ENCODE assay signal across 13 cellular contexts in the genomic region with DNA sequence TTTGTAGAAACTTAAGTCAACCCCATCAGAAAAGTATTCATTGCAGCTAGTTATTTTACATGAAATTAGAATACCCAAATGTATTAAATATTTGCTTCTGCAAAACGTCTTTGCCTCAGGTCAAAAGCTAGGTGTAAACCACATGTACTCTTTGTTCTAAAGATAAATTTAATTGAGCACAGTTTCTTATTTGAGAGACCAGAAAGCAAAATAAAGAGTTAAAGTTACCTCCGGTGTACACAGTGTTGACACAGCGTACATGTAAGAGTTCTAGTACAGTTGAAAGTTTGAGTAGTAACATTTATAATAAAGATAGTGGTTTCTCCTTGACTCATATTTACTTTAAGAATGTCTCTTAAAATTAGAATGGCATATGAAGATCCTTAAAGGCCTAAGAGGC. TPM values are rescaled to one million over a fixed set of nuclear protein-coding genes. Genes with fewer than 3 reads are reported as not detected.
DNase-seq lines count a peak whose midpoint lies in the region; ATAC-seq and TF ChIP-seq lines count a peak whose summit lies in the region.
"Had no signal": no experiment of that assay in that cellular context is flagged by ENCODE, and none has a peak within 500 bp of the region (broad histone marks: within the 10 kb centered on the region; RNA-seq: fewer than 3 reads in every experiment).

No MANE protein-coding gene starts in this region.

- WGBS in gastroesophageal sphincter (ENCODE audit: low coverage in 1 of 2), 2 donors, result 11 to 22% methylated on average over 3 of the region's 3 CpGs

- ATAC-seq in T-cell (replicated peaks in 1 of 4), result no peak
- no peak for ATAC-seq in gastroesophageal sphincter
- no peak for ATAC-seq in stimulated activated naive B cell treated with anti-CD40 and anti-IgM and Interleukin-4, amounts not matched to agents 10 μg/mL and 1 μg/mL and 100 μg/mL, for 72 hours (replicated peaks)
- ATAC-seq in GM21576 (IDR thresholded peaks at IDR 0.05; ENCODE audit: unreplicated experiment), result no peak
- no peak for ATAC-seq in activated CD4-positive, CD25-positive, alpha-beta regulatory T cell treated with anti-CD3 and anti-CD28 coated beads, Interleukin-2, amount 50 U/mL, for 24 hours

- no peaks in the 10 kb centered on the region for H3K36me3 Mint-ChIP-seq in T-cell
- H3K36me3 Mint-ChIP-seq in stimulated activated naive B cell treated with anti-CD40 and anti-IgM and Interleukin-4, amounts not matched to agents 10 μg/mL and 1 μg/mL and 100 μg/mL, for 72 hours, result peaks cover 0 to 5% of the 10 kb centered on the region in 2 donors

- H3K4me1 Mint-ChIP-seq in T-cell, result peaks cover 52 to 60% (median 60%) of the 10 kb centered on the region in 3 donors
- H3K4me1 Mint-ChIP-seq in stimulated activated naive B cell treated with anti-CD40 and anti-IgM and Interleukin-4, amounts not matched to agents 10 μg/mL and 1 μg/mL and 100 μg/mL, for 72 hours, result peaks cover 26 to 54% of the 10 kb centered on the region in 2 donors

- peak overlapping the region in 1 of 2 donors; percentile 100 for H3K4me3 ChIP-seq in gastroesophageal sphincter
- H3K4me3 ChIP-seq: testis had no signal

- H3K27ac ChIP-seq in gastroesophageal sphincter, result peak overlapping the region in 3 of 4 donors; percentile 97 to 98 (median 98)
- H3K27ac ChIP-seq: 22Rv1 had no signal

- no peak for TF ChIP-seq CTCF in gastroesophageal sphincter (IDR thresholded peaks at IDR 0.05)

- TF ChIP-seq POLR2A in gastroesophageal sphincter (IDR thresholded peaks at IDR 0.05), result no peak

- H3K27me3 ChIP-seq in gastroesophageal sphincter, result no peaks in the 10 kb centered on the region
- H3K27me3 ChIP-seq: testis had no signal

- H3K27ac Mint-ChIP-seq in T-cell, result peak overlapping the region; percentile 75 to 89
- no peak overlapping the region for H3K27ac Mint-ChIP-seq in stimulated activated naive B cell treated with anti-CD40 and anti-IgM and Interleukin-4, amounts not matched to agents 10 μg/mL and 1 μg/mL and 100 μg/mL, for 72 hours

- POLR2A ChIA-PET in T-cell (lab: Charles Lee), result interaction anchor here (0.6 kb wide), 2 partner anchors 30 to 112 kb away, joined by 3 to 7 read pairs; no protein-coding TSS in a partner anchor

- TF ChIP-seq EP300 in gastroesophageal sphincter (IDR thresholded peaks at IDR 0.05), result no peak

- no peaks in the 10 kb centered on the region for H3K9me3 ChIP-seq in gastroesophageal sphincter
- H3K9me3 ChIP-seq: testis had no signal

- no peaks in the 10 kb centered on the region for H3K27me3 Mint-ChIP-seq in T-cell
- no peaks in the 10 kb centered on the region for H3K27me3 Mint-ChIP-seq in stimulated activated naive B cell treated with anti-CD40 and anti-IgM and Interleukin-4, amounts not matched to agents 10 μg/mL and 1 μg/mL and 100 μg/mL, for 72 hours

- H3K4me1 ChIP-seq in gastroesophageal sphincter, result peaks cover 6 to 77% (median 7%) of the 10 kb centered on the region in 3 donors

- no peaks in the 10 kb centered on the region for H3K36me3 ChIP-seq in gastroesophageal sphincter

- DNase-seq in DMS79 treated with DMSO at 0.1 percent for 48 hours (lab: John Stamatoyannopoulos, UW) (peak; percentile 13), DMS79 (lab: John Stamatoyannopoulos, UW) (no peak), T-cell (no peak), mesenteric fat pad (ENCODE audit: low spot score) (no peak)
- DNase-seq in stimulated activated naive B cell treated with anti-CD40 and anti-IgM and Interleukin-4, amounts not matched to agents 10 μg/mL and 1 μg/mL and 100 μg/mL, for 72 hours, result no peak
- DNase-seq: activated CD4-positive, alpha-beta T cell treated with anti-CD3 and anti-CD28 coated beads for 48 hours; NCI-H345; stimulated activated CD4-positive, alpha-beta T cell treated with anti-CD3 and anti-CD28 coated beads, Interleukin-2, amount 100 ng/mL, for 48 hours; testis had no signal

- H3K4me3 Mint-ChIP-seq in T-cell, result peak overlapping the region in 2 of 3 donors; percentile 93 to 94
- peak overlapping the region; percentile 98 to 99 for H3K4me3 Mint-ChIP-seq in stimulated activated naive B cell treated with anti-CD40 and anti-IgM and Interleukin-4, amounts not matched to agents 10 μg/mL and 1 μg/mL and 100 μg/mL, for 72 hours

- H3K9me3 Mint-ChIP-seq in T-cell, result no peaks in the 10 kb centered on the region
- H3K9me3 Mint-ChIP-seq in stimulated activated naive B cell treated with anti-CD40 and anti-IgM and Interleukin-4, amounts not matched to agents 10 μg/mL and 1 μg/mL and 100 μg/mL, for 72 hours, result no peaks in the 10 kb centered on the region

- CTCF ChIA-PET in T-cell (lab: Charles Lee), result interaction anchor here (0.5 to 1.0 kb wide), 3 partner anchors 12 to 175 kb away, joined by 3 to 5 read pairs (median 4); no protein-coding TSS in a partner anchor

RNA-seq across cellular contexts. Expression of gene LRCH1, which starts 2.8 kb away (rescaled TPM):
- total RNA-seq in T-cell (10 to 100 TPM; 16.0 to 21.8 (median 17.9) TPM), gastroesophageal sphincter (10 to 100 TPM; 54.3 to 72.2 (median 57.4) TPM), mesenteric fat pad (21.0 TPM)
